ENCODE assay signal across 1 cellular context in the genomic region with DNA sequence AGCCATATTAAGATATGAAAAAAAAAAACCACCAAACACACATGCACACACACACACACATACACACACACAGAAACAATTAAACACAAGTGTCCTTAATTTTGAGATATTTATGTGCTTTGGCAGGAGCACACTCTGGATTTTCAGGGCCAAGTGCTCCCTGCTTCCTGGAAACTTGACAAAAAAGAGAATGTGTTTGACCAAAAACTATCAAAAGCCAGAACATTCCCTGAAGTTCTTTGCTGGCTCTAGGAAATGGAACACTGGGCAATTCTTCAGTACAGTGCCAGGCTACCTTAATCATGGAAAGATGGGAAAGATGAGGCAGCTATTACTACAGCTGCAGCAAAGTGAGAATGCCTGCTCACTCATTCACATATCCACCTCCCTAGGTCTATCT.
TF ChIP-seq lines count a peak whose summit lies in the region.

No MANE protein-coding gene starts in this region.

TF ChIP-seq in SK-N-SH, 30 proteins besides CTCF, POLR2A, EP300 and RAD21 (continued from another document):
- TF ChIP-seq USF1 (IDR thresholded peaks at IDR 0.05; ENCODE audit: borderline replicate concordance, low read depth) (no peak), ZBTB33 (IDR thresholded peaks at IDR 0.05; ENCODE audit: borderline replicate concordance, low read depth) (no peak), NRF1 (IDR thresholded peaks at IDR 0.05; ENCODE audit: low read depth, low read length) (no peak), SIN3A (IDR thresholded peaks at IDR 0.05; ENCODE audit: borderline replicate concordance, low read depth, low read length) (no peak), TAF1 (IDR thresholded peaks at IDR 0.05; ENCODE audit: borderline replicate concordance, low read depth, low read length) (no peak), YY1 (IDR thresholded peaks at IDR 0.05; ENCODE audit: low read depth) (no peak)
